Comparison of ENCODE assay signal across 1 cellular context in the genomic region with DNA sequence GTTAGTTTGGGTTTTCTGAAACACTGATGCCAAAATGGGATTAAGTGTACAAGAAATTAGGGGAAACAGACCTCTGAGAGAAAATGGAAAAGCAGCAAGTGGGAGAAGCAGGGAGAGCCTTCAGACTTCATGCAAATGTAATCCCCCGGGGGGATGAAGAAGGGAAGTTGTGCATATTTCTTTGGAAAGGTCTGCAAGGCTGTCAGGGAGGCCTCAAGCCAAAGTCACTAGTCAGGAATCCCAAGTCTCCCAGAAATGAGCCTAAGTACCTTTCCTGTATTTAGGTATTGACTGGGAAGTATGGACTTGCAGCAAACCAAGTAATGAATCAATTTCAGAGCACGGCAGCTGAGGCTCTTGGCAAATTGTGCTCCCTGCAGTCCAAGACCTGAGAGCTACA.
TF ChIP-seq lines count a peak whose summit lies in the region.

No MANE protein-coding gene starts in this region.

TF ChIP-seq in IMR-90, 13 proteins besides CTCF, POLR2A, EP300 and RAD21 (continued from another document):
- no peak for TF ChIP-seq BHLHE40 (IDR thresholded peaks at IDR 0.05; ENCODE audit: low read depth, low read length)
- no peak for TF ChIP-seq RFX5 (IDR thresholded peaks at IDR 0.05; ENCODE audit: low read depth, low read length)
- no peak for TF ChIP-seq NFE2L2 (IDR thresholded peaks at IDR 0.05; ENCODE audit: low read depth, low read length)
- no peak for TF ChIP-seq MAFK (IDR thresholded peaks at IDR 0.05; ENCODE audit: low read depth, low read length)
- TF ChIP-seq MAZ (IDR thresholded peaks at IDR 0.05; ENCODE audit: borderline replicate concordance, low read depth, low read length), result no peak
